Comparison of ENCODE assay signal across 9 cellular contexts in the genomic region with DNA sequence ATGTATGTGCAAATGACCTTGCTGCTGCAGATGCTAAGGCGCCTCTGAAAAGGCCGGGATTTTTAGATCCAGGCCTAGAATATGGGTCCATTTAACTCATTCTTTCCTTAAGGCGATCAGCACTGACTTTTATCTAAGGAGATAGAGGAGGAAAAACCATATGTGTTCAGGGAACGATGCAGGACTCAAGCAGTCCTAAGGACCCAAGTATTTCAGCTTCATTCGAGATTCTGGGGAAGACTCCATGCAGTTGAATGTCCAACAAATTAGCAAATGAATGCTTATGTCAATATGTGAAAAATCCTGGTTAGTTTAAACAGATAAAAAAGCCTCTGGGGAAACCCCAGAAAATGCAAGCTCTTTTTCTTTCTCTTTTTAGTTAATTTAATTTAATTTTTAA. TPM values are rescaled to one million over a fixed set of nuclear protein-coding genes. Genes with fewer than 3 reads are reported as not detected.
"Had no signal": no experiment of that assay in that cellular context is flagged by ENCODE, and none has a peak within 500 bp of the region (broad histone marks: within the 10 kb centered on the region; RNA-seq: fewer than 3 reads in every experiment).

No MANE protein-coding gene starts in this region.

- H3K27ac ChIP-seq: HL-60 had no signal

- DNase-seq: GOT3, H9, HFFc6, KBM-7 had no signal

- H3K27ac Mint-ChIP-seq: HFFc6, IgD-negative memory B cell had no signal

- H3K4me3 Mint-ChIP-seq: HFFc6, IgD-negative memory B cell had no signal

- H3K4me1 Mint-ChIP-seq: IgD-negative memory B cell had no signal

- ATAC-seq: HCT116, HepG2 had no signal

- H3K36me3 Mint-ChIP-seq: IgD-negative memory B cell had no signal

RNA-seq across cellular contexts. Expression of a gene that starts 36.0 kb away (rescaled TPM):
- total RNA-seq: H9, HepG2, HFFc6, HT1080 had no signal
- polyA plus RNA-seq: HepG2, IgD-negative memory B cell had no signal
